1 cellular context compared by ENCODE assay signal in genomic region chr15:31405200-31405929, GRCh38.
TF ChIP-seq lines count a peak whose summit lies in the region.

No MANE protein-coding gene starts in this region.

TF ChIP-seq in HepG2, 621 proteins besides CTCF, POLR2A, EP300 and RAD21 (continued from another document and continues in another):
- peak; percentile 73 for TF ChIP-seq ARID5B (CRISPR knock-in tag; IDR thresholded peaks at IDR 0.05)
- no peak for TF ChIP-seq TEAD3 (CRISPR knock-in tag; optimal IDR thresholded peaks at IDR 0.05; ENCODE audit: borderline replicate concordance)
- TF ChIP-seq POLR2AphosphoS2 (IDR thresholded peaks at IDR 0.05; ENCODE audit: low read depth, low read length), result no peak
- no peak for TF ChIP-seq ZNF775 (CRISPR knock-in tag; IDR thresholded peaks at IDR 0.05; ENCODE audit: borderline replicate concordance)
- TF ChIP-seq SRSF1 (optimal IDR thresholded peaks at IDR 0.05; ENCODE audit: low read depth, low read length), result no peak
- no peak for TF ChIP-seq ZNF446 (CRISPR knock-in tag; IDR thresholded peaks at IDR 0.05)
- TF ChIP-seq MAFG (CRISPR knock-in tag; IDR thresholded peaks at IDR 0.05), result no peak
- TF ChIP-seq ZFP36 (IDR thresholded peaks at IDR 0.05; ENCODE audit: borderline replicate concordance, low read depth, low read length, partially characterized antibody), result no peak
- peak; percentile 75 for TF ChIP-seq FOXP4 (CRISPR knock-in tag; IDR thresholded peaks at IDR 0.05)
- TF ChIP-seq HNRNPLL (IDR thresholded peaks at IDR 0.05; ENCODE audit: low read depth, low read length, poor library complexity, severe bottlenecking), result no peak
- TF ChIP-seq MEIS2 (CRISPR knock-in tag; IDR thresholded peaks at IDR 0.05), result no peak
- TF ChIP-seq TFE3 (CRISPR knock-in tag; IDR thresholded peaks at IDR 0.05), result peak; percentile 89
- no peak for TF ChIP-seq NFAT5 (CRISPR knock-in tag; IDR thresholded peaks at IDR 0.05)
- no peak for TF ChIP-seq IKZF1 (IDR thresholded peaks at IDR 0.05)
- TF ChIP-seq ZNF597 (CRISPR knock-in tag; IDR thresholded peaks at IDR 0.05), result no peak
- TF ChIP-seq JUN (CRISPR knock-in tag; IDR thresholded peaks at IDR 0.05), result no peak
- TF ChIP-seq ZNF10 (CRISPR knock-in tag; IDR thresholded peaks at IDR 0.05; ENCODE audit: borderline replicate concordance, low read depth), result no peak
- no peak for TF ChIP-seq DNMT1 (CRISPR knock-in tag; IDR thresholded peaks at IDR 0.05)
- TF ChIP-seq ZNF598 (CRISPR knock-in tag; IDR thresholded peaks at IDR 0.05; ENCODE audit: borderline replicate concordance), result no peak
- TF ChIP-seq ZNF556 (CRISPR knock-in tag; IDR thresholded peaks at IDR 0.05; ENCODE audit: borderline replicate concordance), result no peak
- TF ChIP-seq TEF (CRISPR knock-in tag; IDR thresholded peaks at IDR 0.05), result no peak
- no peak for TF ChIP-seq RARG (CRISPR knock-in tag; IDR thresholded peaks at IDR 0.05; ENCODE audit: low read depth)
- no peak for TF ChIP-seq STAT6 (CRISPR knock-in tag; IDR thresholded peaks at IDR 0.05; ENCODE audit: borderline replicate concordance)
- TF ChIP-seq JUNB (CRISPR knock-in tag; IDR thresholded peaks at IDR 0.05; ENCODE audit: borderline replicate concordance), result peak; percentile 15; the same call in 1 of the 2 replicates
- peak; percentile 81; the same call in 1 of the 2 replicates for TF ChIP-seq ETV5 (CRISPR knock-in tag; IDR thresholded peaks at IDR 0.05; ENCODE audit: borderline replicate concordance)
- TF ChIP-seq ZNF616 (CRISPR knock-in tag; IDR thresholded peaks at IDR 0.05; ENCODE audit: low read depth), result no peak
- TF ChIP-seq ZNF619 (CRISPR knock-in tag; IDR thresholded peaks at IDR 0.05), result no peak
- TF ChIP-seq RERE (CRISPR knock-in tag; IDR thresholded peaks at IDR 0.05; ENCODE audit: low read depth), result no peak; the same call in 1 of the 2 replicates
- no peak for TF ChIP-seq IRX3 (CRISPR knock-in tag; IDR thresholded peaks at IDR 0.05; ENCODE audit: borderline replicate concordance, low read depth)
